18 cellular contexts compared by ENCODE assay signal in genomic region chr18:39801848-39802247, GRCh38.
DNase-seq lines count a peak whose midpoint lies in the region; ATAC-seq, FAIRE-seq and TF ChIP-seq lines count a peak whose summit lies in the region.
"Had no signal": no experiment of that assay in that cellular context is flagged by ENCODE, and none has a peak within 500 bp of the region (broad histone marks: within the 10 kb centered on the region; RNA-seq: fewer than 3 reads in every experiment).

No MANE protein-coding gene starts in this region.

- H3K4me2 ChIP-seq in HepG2 (ENCODE audit: low read depth, low read length) = no peak overlapping the region
- no peak overlapping the region for H3K4me2 ChIP-seq in endothelial cell of umbilical vein (ENCODE audit: insufficient read depth, low read length)
- H3K4me2 ChIP-seq in neuronal stem cell (ENCODE audit: insufficient read depth, low read length, poor library complexity, severe bottlenecking) = no peak overlapping the region
- H3K4me2 ChIP-seq: GM23338 had no signal

- intact Hi-C loops in HepG2 (cut with micrococcal nuclease; ENCODE audit: unreplicated experiment) = no loop called here
- intact Hi-C loops in right lobe of liver (cut with DNase I) = no loop called here
- intact Hi-C loops in endothelial cell of umbilical vein (cut with micrococcal nuclease) = loop anchor here (2.0 kb wide), 2 partner anchors 39 to 169 kb away; no protein-coding TSS in a partner anchor

- H2AFZ ChIP-seq in HepG2 (ENCODE audit: low read length) = no peak overlapping the region
- H2AFZ ChIP-seq in endothelial cell of umbilical vein (ENCODE audit: low read depth, low read length) = no peak overlapping the region
- H2AFZ ChIP-seq in neuronal stem cell (ENCODE audit: low read length) = no peak overlapping the region
- H2AFZ ChIP-seq: GM23338 had no signal

- H2AK5ac ChIP-seq in neuronal stem cell (ENCODE audit: low read depth, low read length) = no peak overlapping the region

- H3K9ac ChIP-seq in HepG2 (ENCODE audit: insufficient read depth, low read depth, low read length) = no peak overlapping the region
- no peak overlapping the region for H3K9ac ChIP-seq in endothelial cell of umbilical vein (replicated peaks; ENCODE audit: extremely low read depth, insufficient read depth, low read length)
- no peak overlapping the region for H3K9ac ChIP-seq in neuronal stem cell (ENCODE audit: low read depth, low read length, poor library complexity)

- H3K79me1 ChIP-seq in neuronal stem cell (ENCODE audit: low read depth, low read length) = no peaks in the 10 kb centered on the region

- H4K8ac ChIP-seq in neuronal stem cell (ENCODE audit: low read depth, low read length) = no peak overlapping the region

- no peak for TF ChIP-seq EP300 in HepG2 (IDR thresholded peaks at IDR 0.05; ENCODE audit: low read depth in 2 of 2, low read length in 2 of 2)
- no peak for TF ChIP-seq EP300 in HepG2 (CRISPR knock-in tag; IDR thresholded peaks at IDR 0.05; ENCODE audit: borderline replicate concordance)

- no peak for TF ChIP-seq POLR2A in HepG2 (IDR thresholded peaks at IDR 0.05; ENCODE audit: insufficient read depth in 1 of 2, low read depth in 2 of 2, low read length in 2 of 2)
- no peak for TF ChIP-seq POLR2A in right lobe of liver (IDR thresholded peaks at IDR 0.05)
- no peak for TF ChIP-seq POLR2A in endothelial cell of umbilical vein (IDR thresholded peaks at IDR 0.05; ENCODE audit: low read depth, low read length)

- H3K79me2 ChIP-seq in HepG2 (ENCODE audit: insufficient read depth, low read length) (peaks cover 7% of the 10 kb centered on the region), endothelial cell of umbilical vein (ENCODE audit: control insufficient read depth, insufficient read depth, low read length) (no peaks in the 10 kb centered on the region)

- H3K36me3 ChIP-seq in HepG2 (replicated peaks in 1 of 2; ENCODE audit: control insufficient read depth in 1 of 2, insufficient read depth in 2 of 2, low read length in 2 of 2) (no peaks in the 10 kb centered on the region), right lobe of liver (no peaks in the 10 kb centered on the region), endothelial cell of umbilical vein (ENCODE audit: control insufficient read depth in 2 of 2, extremely low read depth in 1 of 2, insufficient read depth in 2 of 2, low read length in 2 of 2) (no peaks in the 10 kb centered on the region), neuronal stem cell (replicated peaks in 1 of 2; ENCODE audit: control insufficient read depth in 2 of 2, insufficient read depth in 2 of 2, low read length in 2 of 2) (peaks cover 0 to 2% of the 10 kb centered on the region in 2 donors)

- no peak overlapping the region for H2BK120ac ChIP-seq in neuronal stem cell (ENCODE audit: low read depth, low read length)

- H4K91ac ChIP-seq in neuronal stem cell (ENCODE audit: low read depth, low read length, poor library complexity) = no peak overlapping the region

- H3K23ac ChIP-seq in neuronal stem cell (ENCODE audit: low read depth, low read length, poor library complexity) = peak overlapping the region; percentile 0

- H2BK15ac ChIP-seq in neuronal stem cell (ENCODE audit: low read length) = no peak overlapping the region

- H3K27me3 ChIP-seq in HepG2 (ENCODE audit: control insufficient read depth in 1 of 2, insufficient read depth in 2 of 2, low read length in 2 of 2) (no peaks in the 10 kb centered on the region; a peak in 1 of 5 replicates), right lobe of liver (no peaks in the 10 kb centered on the region), endothelial cell of umbilical vein (ENCODE audit: control insufficient read depth in 2 of 2, insufficient read depth in 2 of 2, low read length in 2 of 2) (no peaks in the 10 kb centered on the region), neuronal stem cell (ENCODE audit: control insufficient read depth in 3 of 3, insufficient read depth in 3 of 3, low read depth in 1 of 3, low read length in 3 of 3) (no peaks in the 10 kb centered on the region)

- dilution Hi-C loops in endothelial cell of umbilical vein (cut with MboI; ENCODE audit: extremely low pct_ligation_motif_present, low sequenced_read_pairs) = no loop called here

- no peak for ATAC-seq in HepG2
- no peak for ATAC-seq in right lobe of liver
- ATAC-seq in HG03571 (IDR thresholded peaks at IDR 0.05; ENCODE audit: unreplicated experiment) = no peak
- no peak for ATAC-seq in GM18502 (IDR thresholded peaks at IDR 0.05; ENCODE audit: poor library complexity, unreplicated experiment)
- ATAC-seq: CD8-positive, alpha-beta T cell; GM23338; K562 had no signal

- H3K4ac ChIP-seq in neuronal stem cell (ENCODE audit: low read length) = no peak overlapping the region

- BruUV-seq in HepG2 (replicated peaks; lab: Mats Ljungman, UMichigan) (no TSS peak), endothelial cell of umbilical vein (replicated peaks; lab: Mats Ljungman, UMichigan) (no TSS peak)

- WGBS in HepG2 (ENCODE audit: low lambda C conversion rate) = 85% methylated on average over 9 of the region's 9 CpGs
- 82% methylated on average over 9 of the region's 9 CpGs for WGBS in right lobe of liver (ENCODE audit: insufficient coverage, low coverage, low lambda C conversion rate, missing lambda C conversion rate)
- no CpG with 5 or more reads among the region's 9 CpGs for WGBS in neuronal stem cell (ENCODE audit: extremely low coverage in 2 of 2, insufficient read length in 2 of 2, insufficient replicate concordance in 1 of 2), 2 donors

- no peaks in the 10 kb centered on the region for H3K9me3 ChIP-seq in HepG2 (ENCODE audit: low read length)
- no peaks in the 10 kb centered on the region for H3K9me3 ChIP-seq in right lobe of liver
- H3K9me3 ChIP-seq in endothelial cell of umbilical vein (replicated peaks; ENCODE audit: control insufficient read depth, insufficient read depth, low read length) = no peaks in the 10 kb centered on the region
- H3K9me3 ChIP-seq in neuronal stem cell (replicated peaks in 1 of 2; ENCODE audit: control insufficient read depth in 2 of 2, insufficient read depth in 1 of 2, low read depth in 1 of 2, low read length in 2 of 2) = peaks cover 0 to 16% of the 10 kb centered on the region in 2 donors

- no peak overlapping the region for H2BK5ac ChIP-seq in neuronal stem cell (ENCODE audit: low read length)

- CTCF ChIA-PET in HepG2 (lab: Yijun Ruan, JAX; ENCODE audit: low intra/inter-chr PET ratio, low total read pairs) = no interaction called here
- CTCF ChIA-PET in endothelial cell of umbilical vein (lab: Charles Lee) = no interaction called here

- H3K27ac ChIP-seq in HepG2 (ENCODE audit: extremely low read length, insufficient read depth, low read length) = no peak overlapping the region
- H3K27ac ChIP-seq in right lobe of liver = no peak overlapping the region
- no peak overlapping the region for H3K27ac ChIP-seq in endothelial cell of umbilical vein (ENCODE audit: insufficient read depth, low read depth, low read length)
- no peak overlapping the region for H3K27ac ChIP-seq in neuronal stem cell (replicated peaks; ENCODE audit: low read length)
- H3K27ac ChIP-seq: 22Rv1, HL-60 had no signal

- no peak for TF ChIP-seq RAD21 in HepG2 (CRISPR knock-in tag; IDR thresholded peaks at IDR 0.05)

- no peaks in the 10 kb centered on the region for H3K9me1 ChIP-seq in endothelial cell of umbilical vein (replicated peaks; ENCODE audit: control insufficient read depth, extremely low read depth, insufficient read depth, low read length)

- H3K4me1 ChIP-seq in HepG2 (ENCODE audit: insufficient read depth, low read length) = peaks cover 26% of the 10 kb centered on the region
- no peaks in the 10 kb centered on the region for H3K4me1 ChIP-seq in right lobe of liver
- peaks cover 6% of the 10 kb centered on the region for H3K4me1 ChIP-seq in endothelial cell of umbilical vein (ENCODE audit: control insufficient read depth, extremely low read depth, insufficient read depth, low read length)
- H3K4me1 ChIP-seq in neuronal stem cell (ENCODE audit: control insufficient read depth in 2 of 2, insufficient read depth in 1 of 2, low read depth in 1 of 2, low read length in 2 of 2) = no peaks in the 10 kb centered on the region

- H4K20me1 ChIP-seq in HepG2 (ENCODE audit: insufficient read depth, low read length) (no peaks in the 10 kb centered on the region), endothelial cell of umbilical vein (replicated peaks; ENCODE audit: control insufficient read depth, extremely low read depth, insufficient read depth, low read length) (no peaks in the 10 kb centered on the region)

- POLR2A ChIA-PET in HepG2 (lab: Yijun Ruan, JAX) (no interaction called here), endothelial cell of umbilical vein (lab: Charles Lee) (no interaction called here)

- H3K4me3 ChIP-seq in HepG2 (replicated peaks in 1 of 3; ENCODE audit: insufficient read depth in 1 of 3, low read depth in 2 of 3, low read length in 3 of 3) (no peak overlapping the region), right lobe of liver (no peak overlapping the region), endothelial cell of umbilical vein (replicated peaks in 1 of 3; ENCODE audit: insufficient read depth in 1 of 3, low read depth in 1 of 3, low read length in 3 of 3) (no peak overlapping the region), neuronal stem cell (ENCODE audit: low read length in 2 of 2) (no peak overlapping the region)
- H3K4me3 ChIP-seq: GM23338, K562 had no signal

- no peak overlapping the region for H3K18ac ChIP-seq in neuronal stem cell (ENCODE audit: low read length)

- no peak overlapping the region for H2BK12ac ChIP-seq in neuronal stem cell (ENCODE audit: low read length)

- FAIRE-seq in HepG2 (lab: Jason Lieb, UNC) = no peak
- no peak for FAIRE-seq in endothelial cell of umbilical vein (lab: Jason Lieb, UNC)
- FAIRE-seq: GM18507, K562 had no signal

- TF ChIP-seq CTCF in HepG2 (CRISPR knock-in tag; IDR thresholded peaks at IDR 0.05) (no peak), right lobe of liver (IDR thresholded peaks at IDR 0.05) (no peak), endothelial cell of umbilical vein (IDR thresholded peaks at IDR 0.05; ENCODE audit: extremely low read depth in 1 of 2, insufficient read depth in 1 of 2, low read depth in 1 of 2, low read length in 2 of 2) (no peak)

- H3K14ac ChIP-seq in neuronal stem cell (ENCODE audit: low read length) = no peak overlapping the region

- DNase-seq in HepG2 (ENCODE audit: low spot score) (no peak), right lobe of liver (no peak), endothelial cell of umbilical vein (ENCODE audit: low read depth, low spot score) (no peak), neuronal stem cell (ENCODE audit: low spot score) (no peak), glomerular visceral epithelial cell (ENCODE audit: extremely low spot score) (no peak), NCI-H2196 treated with DMSO at 0.1 percent for 48 hours (lab: John Stamatoyannopoulos, UW; ENCODE audit: unreplicated experiment) (no peak)
- DNase-seq: CD8-positive, alpha-beta T cell; COR-L47; DND-41; GDM1; H9 had no signal

- in situ Hi-C loops in HepG2 (cut with HindIII; ENCODE audit: extremely low pct_ligation_motif_present, low pct_unique_long_range_greater_than_20kb) = no loop called here

TF ChIP-seq in HepG2, 621 proteins besides CTCF, POLR2A, EP300 and RAD21 (continues in another document):
- TF ChIP-seq ZNF44 (CRISPR knock-in tag; IDR thresholded peaks at IDR 0.05) = no peak
